ENCODE assay signal across 11 cellular contexts in the genomic region with DNA sequence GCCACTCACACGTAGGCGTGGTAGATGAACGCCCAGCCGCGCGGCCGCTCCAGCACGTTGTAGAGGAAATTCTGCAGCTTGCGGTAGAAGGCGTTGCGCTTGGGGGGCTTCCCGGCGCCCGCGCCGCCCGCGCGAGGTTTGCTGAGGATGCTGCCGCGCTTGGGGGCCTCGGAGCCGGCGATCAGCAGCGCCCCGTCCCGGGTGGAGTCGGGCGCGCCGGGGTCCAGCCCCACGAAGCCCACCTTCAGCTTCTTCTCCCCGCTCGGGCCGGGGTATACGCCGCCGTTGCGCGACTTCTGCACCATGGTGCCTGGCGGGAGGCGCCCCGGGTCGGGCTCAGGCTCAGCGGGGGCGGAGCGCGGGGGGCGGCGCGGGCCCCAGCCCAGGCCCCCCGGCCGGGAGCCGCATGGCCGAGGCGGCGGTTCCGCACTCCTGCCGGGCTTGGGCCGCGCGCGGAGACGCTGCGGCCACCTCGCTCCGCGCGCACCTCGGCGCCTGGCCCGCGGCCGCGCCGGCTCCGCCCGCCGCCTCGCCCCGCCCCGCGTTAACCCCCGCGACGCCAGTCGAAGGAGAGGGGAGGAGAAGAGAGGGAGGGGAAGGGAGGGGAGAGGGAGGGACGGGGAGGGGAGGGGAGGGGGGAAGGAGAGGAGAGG. TPM values are rescaled to one million over a fixed set of nuclear protein-coding genes. Genes with fewer than 3 reads are reported as not detected.
DNase-seq lines count a peak whose midpoint lies in the region; ATAC-seq lines count a peak whose summit lies in the region.
"Had no signal": no experiment of that assay in that cellular context is flagged by ENCODE, and none has a peak within 500 bp of the region (broad histone marks: within the 10 kb centered on the region; RNA-seq: fewer than 3 reads in every experiment).

A gene (minus strand): TSS at position 497 of the 653 bp plus-strand sequence. CDS start 192 bp downstream, at position 305.

- DNase-seq in NCI-H1436 (lab: John Stamatoyannopoulos, UW) = peak; percentile 63
- DNase-seq in NCI-H1436 treated with DMSO at 0.1 percent for 48 hours (lab: John Stamatoyannopoulos, UW) = no peak
- no peak for DNase-seq in NCI-H2029 treated with DMSO at 0.1 percent for 48 hours (lab: John Stamatoyannopoulos, UW)
- DNase-seq: GF-D8; stimulated activated CD4-positive, alpha-beta T cell treated with anti-CD3 and anti-CD28 coated beads, Interleukin-1b, Interleukin-23, amount 100 ng/mL, for 48 hours; tibial artery had no signal

- H3K9me3 ChIP-seq in HUES64 (ENCODE audit: insufficient read depth, low read depth, low read length) (no peaks in the 10 kb centered on the region), ectodermal cell (ENCODE audit: control insufficient read depth, low read length) (no peaks in the 10 kb centered on the region), neuron (ENCODE audit: low read length) (no peaks in the 10 kb centered on the region)
- H3K9me3 ChIP-seq: tibial artery had no signal

- H2AFZ ChIP-seq in neuron (ENCODE audit: low read depth, low read length) = no peak within 1 kb of the TSS

- WGBS in HUES64 = under 1% methylated on average over 81 of the region's 88 CpGs
- 0 to 1% methylated on average over 81 to 84 of the region's 88 CpGs for WGBS in ectodermal cell, 2 experiments

- H3K36me3 ChIP-seq in HUES64 (ENCODE audit: insufficient read depth, low read length) = no peaks in the 10 kb centered on the region
- no peaks in the 10 kb centered on the region for H3K36me3 ChIP-seq in ectodermal cell (ENCODE audit: control insufficient read depth, insufficient read depth, low read length)
- no peaks in the 10 kb centered on the region for H3K36me3 ChIP-seq in neuron (ENCODE audit: insufficient read depth, low read length)
- H3K36me3 ChIP-seq: tibial artery had no signal

- ATAC-seq in HG03175 (IDR thresholded peaks at IDR 0.05; ENCODE audit: unreplicated experiment) (no peak), GM18873 (IDR thresholded peaks at IDR 0.05; ENCODE audit: low FRiP score, unreplicated experiment) (no peak)

- peak within 1 kb of the TSS; percentile 64 for H3K9ac ChIP-seq in HUES64 (ENCODE audit: low read depth, low read length)

- peak within 1 kb of the TSS; percentile 74 for H3K4me3 ChIP-seq in HUES64 (ENCODE audit: low read length)
- peak within 1 kb of the TSS; percentile 71 for H3K4me3 ChIP-seq in ectodermal cell (ENCODE audit: insufficient read depth, low read depth, low read length)
- peak within 1 kb of the TSS; percentile 65 for H3K4me3 ChIP-seq in neuron (ENCODE audit: low read length)
- H3K4me3 ChIP-seq: tibial artery had no signal

- H3K27ac ChIP-seq in HUES64 (ENCODE audit: low read depth, low read length) = no peak within 1 kb of the TSS
- no peak within 1 kb of the TSS for H3K27ac ChIP-seq in ectodermal cell (ENCODE audit: insufficient read depth, low read depth, low read length, poor library complexity, severe bottlenecking)
- H3K27ac ChIP-seq: tibial artery had no signal

- H3K4me1 ChIP-seq in HUES64 (ENCODE audit: insufficient read depth, low read length) (peaks cover 8% of the 10 kb centered on the region; the same call in 1 of the 2 replicates), ectodermal cell (ENCODE audit: control insufficient read depth, insufficient read depth, low read length) (peaks cover 21% of the 10 kb centered on the region), neuron (ENCODE audit: insufficient read depth, low read length) (peaks cover 28% of the 10 kb centered on the region)

- H3K27me3 ChIP-seq in HUES64 (ENCODE audit: insufficient read depth, low read length) = peaks cover 35% of the 10 kb centered on the region
- peaks cover 44% of the 10 kb centered on the region for H3K27me3 ChIP-seq in ectodermal cell (ENCODE audit: control insufficient read depth, insufficient read depth, low read length, poor library complexity, severe bottlenecking)
- H3K27me3 ChIP-seq in neuron (ENCODE audit: insufficient read depth, low read length) = peaks cover 24% of the 10 kb centered on the region

RNA-seq across cellular contexts. Expression of the gene that starts here (rescaled TPM):
- polyA plus RNA-seq in HUES64 (2013, experiment 1 of 2) = 45.5 TPM
- 67.8 TPM for polyA plus RNA-seq in HUES64 (2013, experiment 2 of 2)
- polyA plus RNA-seq in ectodermal cell (2013, experiment 1 of 4) = 66.7 TPM
- polyA plus RNA-seq in ectodermal cell (2013, experiment 2 of 4) = 72.6 TPM
- 62.1 TPM for polyA plus RNA-seq in ectodermal cell (2013, experiment 3 of 4)
- 73.5 TPM for polyA plus RNA-seq in ectodermal cell (2013, experiment 4 of 4)
